16 cellular contexts compared by ENCODE assay signal in the genomic region with DNA sequence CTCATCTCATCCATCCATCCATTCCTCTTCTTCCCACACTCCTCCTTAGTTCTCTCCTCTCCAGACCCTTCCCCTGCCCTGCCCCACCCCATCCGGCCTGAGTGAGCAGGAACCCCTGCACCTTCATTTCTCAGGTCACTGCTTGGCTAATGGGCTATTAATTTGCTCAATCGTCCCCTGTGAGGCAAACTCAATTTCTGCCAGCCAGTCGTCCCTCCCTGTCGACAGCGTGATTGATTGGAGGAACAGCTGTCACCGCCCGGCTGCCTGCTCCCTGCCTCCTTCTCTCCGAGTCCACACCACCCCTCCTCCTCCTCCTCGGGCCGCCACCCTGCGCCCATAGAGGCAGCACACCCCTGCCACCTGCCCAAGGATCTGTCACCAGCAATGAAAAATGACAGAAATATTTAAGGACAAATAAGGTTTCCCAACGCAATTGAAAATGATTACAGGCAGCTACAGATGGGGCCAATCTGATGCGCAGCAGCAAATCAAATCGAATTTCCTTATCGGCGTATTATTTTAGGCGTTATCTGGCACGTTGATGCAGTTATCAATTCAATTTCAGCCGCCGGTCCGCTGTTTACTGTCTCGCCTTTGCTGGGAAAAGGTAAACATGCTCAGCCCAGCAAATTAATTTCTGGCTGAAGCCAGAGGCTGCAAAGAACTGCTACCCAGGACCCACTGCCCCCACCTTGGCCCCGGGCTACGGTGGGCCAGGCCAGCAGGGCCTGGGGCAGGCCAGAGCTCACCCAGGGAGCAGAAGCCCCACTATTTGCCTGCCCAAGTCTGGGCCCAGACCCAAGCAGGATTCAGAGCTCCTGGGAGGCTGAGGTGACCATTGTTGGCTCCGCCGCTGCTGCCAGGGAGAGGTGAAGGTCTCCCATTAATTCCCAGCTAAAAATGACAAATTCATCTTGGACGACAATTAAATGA.
A peak's percentile ranks its signal among the peaks of the same experiment; 100 is the strongest.
DNase-seq lines count a peak whose midpoint lies in the region; ATAC-seq and TF ChIP-seq lines count a peak whose summit lies in the region.
"Had no signal": no experiment of that assay in that cellular context is flagged by ENCODE, and none has a peak within 500 bp of the region (broad histone marks: within the 10 kb centered on the region; RNA-seq: fewer than 3 reads in every experiment).

No MANE protein-coding gene starts in this region.

- peak overlapping the region; percentile 87 for H3K27ac Mint-ChIP-seq in progenitor cell of endocrine pancreas
- no peak overlapping the region for H3K27ac Mint-ChIP-seq in activated naive CD8-positive, alpha-beta T cell treated with anti-CD3 and anti-CD28 coated beads for 36 hours
- H3K27ac Mint-ChIP-seq: activated CD8-positive, alpha-beta memory T cell treated with anti-CD3 and anti-CD28 coated beads, Interleukin-2, amount 10 ng/mL, durations not matched to agents 7 days and 5 days had no signal

- DNase-seq in NCI-H2171 (lab: John Stamatoyannopoulos, UW) (peak; percentile 68), progenitor cell of endocrine pancreas (ENCODE audit: low spot score, unreplicated experiment) (no peak), AG20443 (ENCODE audit: low spot score) (no peak)
- no peak for DNase-seq in activated naive CD8-positive, alpha-beta T cell treated with anti-CD3 and anti-CD28 coated beads for 36 hours
- no peak for DNase-seq in stimulated activated CD4-positive, alpha-beta T cell treated with anti-CD3 and anti-CD28 coated beads, Interleukin-4, amount 100 ng/mL, for 4 hours
- DNase-seq: activated CD8-positive, alpha-beta memory T cell treated with anti-CD3 and anti-CD28 coated beads, Interleukin-2, amount 10 ng/mL, durations not matched to agents 7 days and 5 days; activated naive CD4-positive, alpha-beta T cell treated with Interleukin-2 at 50 U/mL for 16 hours; midbrain; NK-92 treated with Interleukin-12 subunit alpha and Interleukin-12 subunit beta, amount 100 ng/mL, for 24 hours; SIG-M5; stimulated activated CD4-positive, alpha-beta T cell treated with anti-CD3 and anti-CD28 coated beads, Interleukin-2, amount 100 ng/mL, for 24 hours had no signal

- CTCF ChIA-PET in HEK293 (lab: Yijun Ruan, JAX): interaction anchor here (1.6 to 3.6 kb wide), 4 partner anchors 8 to 225 kb away, joined by 3 to 13 read pairs (median 5); no protein-coding TSS in a partner anchor

- H3K9me3 Mint-ChIP-seq in progenitor cell of endocrine pancreas (ENCODE audit: low read depth): no peaks in the 10 kb centered on the region
- H3K9me3 Mint-ChIP-seq in activated naive CD8-positive, alpha-beta T cell treated with anti-CD3 and anti-CD28 coated beads for 36 hours: no peaks in the 10 kb centered on the region

- ATAC-seq in GM19023 (IDR thresholded peaks at IDR 0.05; ENCODE audit: unreplicated experiment): no peak
- ATAC-seq: activated CD8-positive, alpha-beta memory T cell treated with anti-CD3 and anti-CD28 coated beads, Interleukin-2, amount 10 ng/mL, durations not matched to agents 7 days and 5 days had no signal

- H3K36me3 ChIP-seq in HEK293 (ENCODE audit: control insufficient read depth in 2 of 2, insufficient read depth in 1 of 2, low read length in 2 of 2): no peaks in the 10 kb centered on the region
- H3K36me3 ChIP-seq: prostate gland had no signal

- peaks cover 10% of the 10 kb centered on the region for H3K4me1 Mint-ChIP-seq in progenitor cell of endocrine pancreas (ENCODE audit: low read depth)
- H3K4me1 Mint-ChIP-seq in activated naive CD8-positive, alpha-beta T cell treated with anti-CD3 and anti-CD28 coated beads for 36 hours: no peaks in the 10 kb centered on the region
- H3K4me1 Mint-ChIP-seq: activated CD8-positive, alpha-beta memory T cell treated with anti-CD3 and anti-CD28 coated beads, Interleukin-2, amount 10 ng/mL, durations not matched to agents 7 days and 5 days had no signal

- POLR2A ChIA-PET in HEK293 (lab: Yijun Ruan, JAX): no interaction called here

- H3K4me3 Mint-ChIP-seq in progenitor cell of endocrine pancreas (ENCODE audit: low read depth): no peak overlapping the region
- H3K4me3 Mint-ChIP-seq in activated naive CD8-positive, alpha-beta T cell treated with anti-CD3 and anti-CD28 coated beads for 36 hours: no peak overlapping the region
- H3K4me3 Mint-ChIP-seq: activated CD8-positive, alpha-beta memory T cell treated with anti-CD3 and anti-CD28 coated beads, Interleukin-2, amount 10 ng/mL, durations not matched to agents 7 days and 5 days had no signal

- H3K27ac ChIP-seq in HEK293 (ENCODE audit: extremely low read depth, low read depth, low read length) (peak overlapping the region; percentile 16; the same call in 1 of the 2 replicates), VCaP (peak overlapping the region; percentile 23; the same call in 1 of the 2 replicates)
- H3K27ac ChIP-seq: HL-60, prostate gland had no signal

- H3K4me3 ChIP-seq in HEK293 (ENCODE audit: low read depth, low read length): no peak overlapping the region
- H3K4me3 ChIP-seq: prostate gland had no signal

- H3K9me3 ChIP-seq in HEK293 (ENCODE audit: control insufficient read depth, insufficient read depth, low read depth, low read length): no peaks in the 10 kb centered on the region
- H3K9me3 ChIP-seq: prostate gland had no signal

- TF ChIP-seq CTCF in HEK293 (tag by site-specific recombination; IDR thresholded peaks at IDR 0.05) (no peak), VCaP (conservative IDR thresholded peaks at IDR 0.05) (no peak), progenitor cell of endocrine pancreas (IDR thresholded peaks at IDR 0.05; ENCODE audit: unreplicated experiment) (no peak)

- peaks cover 18% of the 10 kb centered on the region for H3K27me3 Mint-ChIP-seq in progenitor cell of endocrine pancreas
- H3K27me3 Mint-ChIP-seq in activated naive CD8-positive, alpha-beta T cell treated with anti-CD3 and anti-CD28 coated beads for 36 hours: no peaks in the 10 kb centered on the region

- H3K4me1 ChIP-seq in HEK293 (ENCODE audit: control insufficient read depth, insufficient read depth, low read length): peaks cover 19% of the 10 kb centered on the region
- H3K4me1 ChIP-seq: prostate gland had no signal

- no peaks in the 10 kb centered on the region for H3K36me3 Mint-ChIP-seq in progenitor cell of endocrine pancreas (ENCODE audit: insufficient read depth)
- no peaks in the 10 kb centered on the region for H3K36me3 Mint-ChIP-seq in activated naive CD8-positive, alpha-beta T cell treated with anti-CD3 and anti-CD28 coated beads for 36 hours
- H3K36me3 Mint-ChIP-seq: activated CD8-positive, alpha-beta memory T cell treated with anti-CD3 and anti-CD28 coated beads, Interleukin-2, amount 10 ng/mL, durations not matched to agents 7 days and 5 days had no signal

TF ChIP-seq in HEK293, 187 proteins besides CTCF, POLR2A, EP300 and RAD21 (continues in another document):
- TF ChIP-seq ZNF626 (tag by site-specific recombination; IDR thresholded peaks at IDR 0.05) (no peak), ZNF175 (tag by site-specific recombination; IDR thresholded peaks at IDR 0.05) (no peak), OSR2 (tag by site-specific recombination; IDR thresholded peaks at IDR 0.05) (no peak), ZNF510 (tag by site-specific recombination; IDR thresholded peaks at IDR 0.05; ENCODE audit: insufficient replicate concordance) (no peak), REPIN1 (tag by site-specific recombination; IDR thresholded peaks at IDR 0.05; ENCODE audit: low read depth) (no peak), SCRT1 (tag by site-specific recombination; IDR thresholded peaks at IDR 0.05; ENCODE audit: borderline replicate concordance) (no peak), YY1 (tag by site-specific recombination; IDR thresholded peaks at IDR 0.05) (no peak), ZBTB21 (tag by site-specific recombination; IDR thresholded peaks at IDR 0.05) (no peak)
- TF ChIP-seq, protein P1, sequence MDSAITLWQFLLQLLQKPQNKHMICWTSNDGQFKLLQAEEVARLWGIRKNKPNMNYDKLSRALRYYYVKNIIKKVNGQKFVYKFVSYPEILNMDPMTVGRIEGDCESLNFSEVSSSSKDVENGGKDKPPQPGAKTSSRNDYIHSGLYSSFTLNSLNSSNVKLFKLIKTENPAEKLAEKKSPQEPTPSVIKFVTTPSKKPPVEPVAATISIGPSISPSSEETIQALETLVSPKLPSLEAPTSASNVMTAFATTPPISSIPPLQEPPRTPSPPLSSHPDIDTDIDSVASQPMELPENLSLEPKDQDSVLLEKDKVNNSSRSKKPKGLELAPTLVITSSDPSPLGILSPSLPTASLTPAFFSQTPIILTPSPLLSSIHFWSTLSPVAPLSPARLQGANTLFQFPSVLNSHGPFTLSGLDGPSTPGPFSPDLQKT (IDR thresholded peaks at IDR 0.05; ENCODE audit: borderline replicate concordance, low read depth, low read length): no peak
- TF ChIP-seq, protein P2, sequence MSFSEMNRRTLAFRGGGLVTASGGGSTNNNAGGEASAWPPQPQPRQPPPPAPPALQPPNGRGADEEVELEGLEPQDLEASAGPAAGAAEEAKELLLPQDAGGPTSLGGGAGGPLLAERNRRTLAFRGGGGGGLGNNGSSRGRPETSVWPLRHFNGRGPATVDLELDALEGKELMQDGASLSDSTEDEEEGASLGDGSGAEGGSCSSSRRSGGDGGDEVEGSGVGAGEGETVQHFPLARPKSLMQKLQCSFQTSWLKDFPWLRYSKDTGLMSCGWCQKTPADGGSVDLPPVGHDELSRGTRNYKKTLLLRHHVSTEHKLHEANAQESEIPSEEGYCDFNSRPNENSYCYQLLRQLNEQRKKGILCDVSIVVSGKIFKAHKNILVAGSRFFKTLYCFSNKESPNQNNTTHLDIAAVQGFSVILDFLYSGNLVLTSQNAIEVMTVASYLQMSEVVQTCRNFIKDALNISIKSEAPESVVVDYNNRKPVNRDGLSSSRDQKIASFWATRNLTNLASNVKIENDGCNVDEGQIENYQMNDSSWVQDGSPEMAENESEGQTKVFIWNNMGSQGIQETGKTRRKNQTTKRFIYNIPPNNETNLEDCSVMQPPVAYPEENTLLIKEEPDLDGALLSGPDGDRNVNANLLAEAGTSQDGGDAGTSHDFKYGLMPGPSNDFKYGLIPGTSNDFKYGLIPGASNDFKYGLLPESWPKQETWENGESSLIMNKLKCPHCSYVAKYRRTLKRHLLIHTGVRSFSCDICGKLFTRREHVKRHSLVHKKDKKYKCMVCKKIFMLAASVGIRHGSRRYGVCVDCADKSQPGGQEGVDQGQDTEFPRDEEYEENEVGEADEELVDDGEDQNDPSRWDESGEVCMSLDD (tag by site-specific recombination; IDR thresholded peaks at IDR 0.05): no peak
- TF ChIP-seq, protein P3, sequence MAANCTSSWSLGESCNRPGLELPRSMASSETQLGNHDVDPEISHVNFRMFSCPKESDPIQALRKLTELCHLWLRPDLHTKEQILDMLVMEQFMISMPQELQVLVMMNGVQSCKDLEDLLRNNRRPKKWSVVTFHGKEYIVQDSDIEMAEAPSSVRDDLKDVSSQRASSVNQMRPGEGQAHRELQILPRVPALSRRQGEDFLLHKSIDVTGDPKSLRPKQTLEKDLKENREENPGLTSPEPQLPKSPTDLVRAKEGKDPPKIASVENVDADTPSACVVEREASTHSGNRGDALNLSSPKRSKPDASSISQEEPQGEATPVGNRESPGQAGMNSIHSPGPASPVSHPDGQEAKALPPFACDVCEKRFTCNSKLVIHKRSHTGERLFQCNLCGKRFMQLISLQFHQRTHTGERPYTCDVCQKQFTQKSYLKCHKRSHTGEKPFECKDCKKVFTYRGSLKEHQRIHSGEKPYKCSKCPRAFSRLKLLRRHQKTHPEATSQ (tag by site-specific recombination; IDR thresholded peaks at IDR 0.05): no peak
